Comparison of ENCODE assay signal across 20 cellular contexts in genomic region chr15:62440731-62441130, GRCh38. TPM values are rescaled to one million over a fixed set of nuclear protein-coding genes. Genes with fewer than 3 reads are reported as not detected.
DNase-seq lines count a peak whose midpoint lies in the region; ATAC-seq and TF ChIP-seq lines count a peak whose summit lies in the region.
"Had no signal": no experiment of that assay in that cellular context is flagged by ENCODE, and none has a peak within 500 bp of the region (broad histone marks: within the 10 kb centered on the region; RNA-seq: fewer than 3 reads in every experiment).

No MANE protein-coding gene starts in this region.

- H3K9me3 ChIP-seq in left ventricle myocardium inferior (replicated peaks) (no peaks in the 10 kb centered on the region), mesenchymal stem cell (ENCODE audit: control insufficient read depth, low read length) (no peaks in the 10 kb centered on the region)

- H3K4me1 ChIP-seq in left ventricle myocardium inferior, result peaks cover 60% of the 10 kb centered on the region
- H3K4me1 ChIP-seq in mesenchymal stem cell (ENCODE audit: control insufficient read depth, insufficient read depth, low read depth, low read length), result peaks cover 4% of the 10 kb centered on the region

- H3K9ac ChIP-seq in mesenchymal stem cell (ENCODE audit: low read length), result peak overlapping the region; percentile 44

- DNase-seq in left ventricle myocardium inferior, result no peak
- DNase-seq in left cardiac atrium, result no peak
- DNase-seq in mesenchymal stem cell, result no peak
- DNase-seq in superior temporal gyrus (ENCODE audit: extremely low spot score), result peak; percentile 25
- DNase-seq in NCI-H446 treated with DMSO at 0.1 percent for 48 hours (lab: John Stamatoyannopoulos, UW), result no peak
- no peak for DNase-seq in GOT3 (lab: John Stamatoyannopoulos, UW)
- DNase-seq: 8988T, DMS 273 treated with DMSO at 0.1 percent for 48 hours, DND-41, H9, NCI-H1105 treated with DMSO at 0.1 percent for 48 hours, NCI-H1694, NCI-H524, NCI-H82, PC-3, RPMI8226, SHP77 treated with DMSO at 0.1 percent for 48 hours had no signal

- no peak overlapping the region for H4K8ac ChIP-seq in mesenchymal stem cell (ENCODE audit: low read length)

- ATAC-seq in left cardiac atrium, result no peak
- ATAC-seq in HG03571 (IDR thresholded peaks at IDR 0.05; ENCODE audit: unreplicated experiment), result no peak
- no peak for ATAC-seq in HG03378 (IDR thresholded peaks at IDR 0.05; ENCODE audit: unreplicated experiment)
- ATAC-seq: K562, PC-3 had no signal

- no peak overlapping the region for H2AK5ac ChIP-seq in mesenchymal stem cell (ENCODE audit: low read length, severe bottlenecking)

- H2BK12ac ChIP-seq in mesenchymal stem cell (ENCODE audit: low read length in 2 of 2), result no peak overlapping the region

- H2BK15ac ChIP-seq in mesenchymal stem cell (ENCODE audit: low read depth, poor library complexity, severe bottlenecking), result no peak overlapping the region

- no peak for TF ChIP-seq CTCF in left ventricle myocardium inferior (IDR thresholded peaks at IDR 0.05; ENCODE audit: borderline replicate concordance)

- H3K4me3 ChIP-seq in left ventricle myocardium inferior (no peak overlapping the region), mesenchymal stem cell (ENCODE audit: insufficient read depth in 1 of 2, low read depth in 1 of 2, low read length in 2 of 2) (peak overlapping the region in 1 of 2 experiments; percentile 5)
- H3K4me3 ChIP-seq: K562 had no signal

- H3K79me1 ChIP-seq in mesenchymal stem cell (replicated peaks; ENCODE audit: low read length, poor library complexity, severe bottlenecking), result peaks cover 20% of the 10 kb centered on the region

- H3K4me2 ChIP-seq in mesenchymal stem cell (ENCODE audit: low read length, poor library complexity, severe bottlenecking), result no peak overlapping the region

- 84% methylated on average over 5 of the region's 5 CpGs for WGBS in mesenchymal stem cell

- intact Hi-C loops in left ventricle myocardium inferior (cut with micrococcal nuclease) (no loop called here), left cardiac atrium (cut with DNase I) (loop anchor here in 1 of 2 donors (5.0 kb wide), 1 partner anchor 42 kb away; no protein-coding TSS in a partner anchor)

- H3K23ac ChIP-seq in mesenchymal stem cell (ENCODE audit: low read length in 2 of 2), result no peak overlapping the region

- no peak overlapping the region for H4K91ac ChIP-seq in mesenchymal stem cell (ENCODE audit: low read length)

- no peak overlapping the region for H3K4ac ChIP-seq in mesenchymal stem cell (ENCODE audit: low read depth in 1 of 2, low read length in 2 of 2)

- no peak overlapping the region for H2BK5ac ChIP-seq in mesenchymal stem cell (ENCODE audit: low read depth, low read length, poor library complexity, severe bottlenecking)

- no peaks in the 10 kb centered on the region for H3K36me3 ChIP-seq in left ventricle myocardium inferior
- no peaks in the 10 kb centered on the region for H3K36me3 ChIP-seq in mesenchymal stem cell (ENCODE audit: control insufficient read depth in 1 of 2, insufficient read depth in 2 of 2, low read depth in 1 of 2, low read length in 2 of 2)

- H2BK120ac ChIP-seq in mesenchymal stem cell (ENCODE audit: low read depth, low read length), result no peak overlapping the region

- H3K27ac ChIP-seq in left ventricle myocardium inferior (replicated peaks), result peak overlapping the region; percentile 25
- no peak overlapping the region for H3K27ac ChIP-seq in mesenchymal stem cell (ENCODE audit: low read length, poor library complexity, severe bottlenecking)

- H3K18ac ChIP-seq in mesenchymal stem cell (ENCODE audit: low read depth in 1 of 2, low read length in 2 of 2), result no peak overlapping the region

- H3K14ac ChIP-seq in mesenchymal stem cell (ENCODE audit: low read length in 2 of 2), result no peak overlapping the region

- H2AFZ ChIP-seq in mesenchymal stem cell (ENCODE audit: low read depth, low read length), result no peak overlapping the region

- H3K27me3 ChIP-seq in left ventricle myocardium inferior (ENCODE audit: low read depth) (no peaks in the 10 kb centered on the region), mesenchymal stem cell (ENCODE audit: control insufficient read depth in 1 of 2, insufficient read depth in 1 of 2, low read length in 2 of 2) (no peaks in the 10 kb centered on the region)

RNA-seq across cellular contexts. Expression of gene TLN2, which starts 50.4 kb away (rescaled TPM):
- total RNA-seq in left ventricle myocardium inferior (39.6 TPM), left cardiac atrium (10 to 100 TPM; 26.0 to 36.4 TPM)
- polyA plus RNA-seq in mesenchymal stem cell (2013, experiment 1 of 2), result 5.9 TPM
- 6.0 TPM for polyA plus RNA-seq in mesenchymal stem cell (2013, experiment 2 of 2)
